8 cellular contexts compared by ENCODE assay signal in the genomic region with DNA sequence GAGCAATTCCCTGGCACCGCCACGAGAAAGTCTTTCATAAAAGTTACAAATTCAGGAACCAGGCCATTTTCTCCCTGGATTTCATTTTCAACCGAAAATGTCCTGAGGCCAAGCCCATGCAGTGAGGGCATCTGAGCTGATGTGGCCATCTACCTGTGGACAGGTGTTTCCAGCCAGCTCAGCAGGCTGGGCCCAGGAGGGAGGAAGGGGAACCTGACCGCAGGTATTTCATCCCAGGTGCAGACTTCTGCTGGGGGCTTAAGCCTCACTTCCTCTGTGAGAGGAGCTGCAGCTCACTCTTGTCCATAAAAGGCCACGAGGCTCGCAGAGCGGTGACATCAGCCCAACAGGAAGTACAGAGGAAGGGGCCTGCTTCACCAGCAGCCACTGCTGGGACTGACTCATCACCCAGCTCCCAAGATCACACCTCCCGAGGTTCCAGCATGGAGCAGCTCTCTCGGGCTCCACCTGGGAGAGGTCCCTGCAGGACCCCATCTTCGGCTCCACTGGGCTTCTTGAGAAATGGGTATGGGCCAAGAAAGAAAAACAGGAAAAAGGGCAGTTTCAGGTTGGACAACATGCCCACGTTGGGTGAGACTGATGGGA. TPM values are rescaled to one million over a fixed set of nuclear protein-coding genes. Genes with fewer than 3 reads are reported as not detected.
DNase-seq lines count a peak whose midpoint lies in the region; ATAC-seq and TF ChIP-seq lines count a peak whose summit lies in the region.

No MANE protein-coding gene starts in this region.

- POLR2A ChIA-PET in activated naive CD8-positive, alpha-beta T cell treated with anti-CD3 and anti-CD28 coated beads, Interleukin-2, amount 10 ng/mL, durations not matched to agents 7 days and 5 days (lab: Charles Lee): interaction anchor here (0.6 to 4.5 kb wide), 18 partner anchors 8 to 139 kb away, joined by 3 to 62 read pairs (median 6); partner anchors contain the start of genes APOL2 and MYH9

- H3K4me1 ChIP-seq in SJSA1 (replicated peaks) (peaks cover 98% of the 10 kb centered on the region), right atrium auricular region (peaks cover 0 to 100% of the 10 kb centered on the region in 2 donors)

- TF ChIP-seq CTCF in AG09309 (IDR thresholded peaks at IDR 0.05; ENCODE audit: control insufficient read depth, insufficient read depth, low read depth, low read length, missing control alignments) (no peak), right atrium auricular region (IDR thresholded peaks at IDR 0.05) (no peak)

- DNase-seq in AG09309 (ENCODE audit: low read depth): peak; percentile 73
- peak; percentile 92 to 95 for DNase-seq in SJSA1 (ENCODE audit: low read depth in 1 of 2, low spot score in 2 of 2)
- DNase-seq in activated naive CD8-positive, alpha-beta T cell treated with anti-CD3 and anti-CD28 coated beads, Interleukin-2, amount 10 ng/mL, durations not matched to agents 7 days and 5 days: peak; percentile 73
- peak; percentile 94 for DNase-seq in right atrium auricular region (ENCODE audit: low spot score)
- no peak for DNase-seq in sciatic nerve (ENCODE audit: low spot score)

- H3K27ac Mint-ChIP-seq in activated naive CD8-positive, alpha-beta T cell treated with anti-CD3 and anti-CD28 coated beads, Interleukin-2, amount 10 ng/mL, durations not matched to agents 7 days and 5 days: peak overlapping the region; percentile 98

- H3K4me3 ChIP-seq in AG09309 (ENCODE audit: control insufficient read depth, low read depth, low read length) (no peak overlapping the region), SJSA1 (no peak overlapping the region), right atrium auricular region (peak overlapping the region in 1 of 2 donors; percentile 9)

- intact Hi-C loops in sciatic nerve (cut with DNase I): no loop called here

- H3K4me1 Mint-ChIP-seq in activated naive CD8-positive, alpha-beta T cell treated with anti-CD3 and anti-CD28 coated beads, Interleukin-2, amount 10 ng/mL, durations not matched to agents 7 days and 5 days: peaks cover 88% of the 10 kb centered on the region

- H3K4me3 Mint-ChIP-seq in activated naive CD8-positive, alpha-beta T cell treated with anti-CD3 and anti-CD28 coated beads, Interleukin-2, amount 10 ng/mL, durations not matched to agents 7 days and 5 days: peak overlapping the region; percentile 90

- peak overlapping the region; percentile 93 for H3K27ac ChIP-seq in SJSA1
- H3K27ac ChIP-seq in right atrium auricular region: peak overlapping the region; percentile 98 to 99

- ATAC-seq in GM19043 (IDR thresholded peaks at IDR 0.05; ENCODE audit: low read depth, unreplicated experiment): peak; percentile 53
- peak; percentile 39 for ATAC-seq in HG03565 (IDR thresholded peaks at IDR 0.05; ENCODE audit: unreplicated experiment)
- ATAC-seq in activated naive CD8-positive, alpha-beta T cell treated with anti-CD3 and anti-CD28 coated beads, Interleukin-2, amount 10 ng/mL, durations not matched to agents 7 days and 5 days (ENCODE audit: low read depth): peak; percentile 60
- peak; percentile 62 for ATAC-seq in sciatic nerve
- ATAC-seq in GM18909 (IDR thresholded peaks at IDR 0.05; ENCODE audit: poor library complexity, unreplicated experiment): no peak

- H3K36me3 ChIP-seq in SJSA1 (peaks cover 87% of the 10 kb centered on the region), right atrium auricular region (peaks cover 70% of the 10 kb centered on the region)

- H3K36me3 Mint-ChIP-seq in activated naive CD8-positive, alpha-beta T cell treated with anti-CD3 and anti-CD28 coated beads, Interleukin-2, amount 10 ng/mL, durations not matched to agents 7 days and 5 days: peaks cover 62% of the 10 kb centered on the region

- no peaks in the 10 kb centered on the region for H3K9me3 Mint-ChIP-seq in activated naive CD8-positive, alpha-beta T cell treated with anti-CD3 and anti-CD28 coated beads, Interleukin-2, amount 10 ng/mL, durations not matched to agents 7 days and 5 days

- H3K27me3 ChIP-seq in SJSA1 (replicated peaks) (no peaks in the 10 kb centered on the region), right atrium auricular region (no peaks in the 10 kb centered on the region)

- H3K9me3 ChIP-seq in SJSA1 (replicated peaks) (no peaks in the 10 kb centered on the region), right atrium auricular region (no peaks in the 10 kb centered on the region)

- no peaks in the 10 kb centered on the region for H3K27me3 Mint-ChIP-seq in activated naive CD8-positive, alpha-beta T cell treated with anti-CD3 and anti-CD28 coated beads, Interleukin-2, amount 10 ng/mL, durations not matched to agents 7 days and 5 days

RNA-seq across cellular contexts. Expression of gene MYH9, which starts 56.4 kb away (rescaled TPM):
- 510 and 668 TPM in 2 replicates for total RNA-seq in SJSA1 (2014; rRNA removed; shearing (Covaris generic))
- 100 to 1,000 TPM; 803 to 821 TPM for total RNA-seq in activated naive CD8-positive, alpha-beta T cell treated with anti-CD3 and anti-CD28 coated beads, Interleukin-2, amount 10 ng/mL, durations not matched to agents 7 days and 5 days
- total RNA-seq in right atrium auricular region (100 to 1,000 TPM; 125 to 229 TPM), sciatic nerve (973 TPM)
